In genomic region chr11:64851831-64852337, GRCh38 we compare ENCODE assay signal across 11 cellular contexts. TPM values are rescaled to one million over a fixed set of nuclear protein-coding genes. Genes with fewer than 3 reads are reported as not detected.
A peak's percentile ranks its signal among the peaks of the same experiment; 100 is the strongest.
DNase-seq lines count a peak whose midpoint lies in the region; ATAC-seq and TF ChIP-seq lines count a peak whose summit lies in the region.
"Had no signal": no experiment of that assay in that cellular context is flagged by ENCODE, and none has a peak within 500 bp of the region (broad histone marks: within the 10 kb centered on the region; RNA-seq: fewer than 3 reads in every experiment).

No MANE protein-coding gene starts in this region.

- CTCF ChIA-PET in activated naive CD4-positive, alpha-beta T cell treated with anti-CD3 and anti-CD28 coated beads, Interleukin-2, amount 10 ng/mL, durations not matched to agents 7 days and 5 days (lab: Charles Lee) = interaction anchor here (1.9 to 16.4 kb wide), 4 partner anchors 11 to 35 kb away, joined by 4 to 592 read pairs (median 76); partner anchors contain the start of gene EHD1

- H3K4me1 ChIP-seq in KMS-11 (ENCODE audit: low read depth, poor library complexity, severe bottlenecking) = peaks cover 94% of the 10 kb centered on the region
- no peaks in the 10 kb centered on the region for H3K4me1 ChIP-seq in endodermal cell (ENCODE audit: control insufficient read depth, insufficient read depth, low read length)
- peaks cover 57% of the 10 kb centered on the region for H3K4me1 ChIP-seq in thymus (ENCODE audit: control insufficient read depth, insufficient read depth, low read length)

- H3K36me3 Mint-ChIP-seq in activated naive CD4-positive, alpha-beta T cell treated with anti-CD3 and anti-CD28 coated beads, Interleukin-2, amount 10 ng/mL, durations not matched to agents 7 days and 5 days = peaks cover 47% of the 10 kb centered on the region
- H3K36me3 Mint-ChIP-seq in endodermal cell (ENCODE audit: low read depth) = peaks cover 11% of the 10 kb centered on the region

- 91 to 96% methylated on average over 6 to 8 of the region's 8 CpGs for WGBS in endodermal cell (ENCODE audit: insufficient coverage in 1 of 2, insufficient read length in 1 of 2), 2 experiments
- 72% methylated on average over 8 of the region's 8 CpGs for WGBS in thymus

- no peak for ATAC-seq in HG03280 (IDR thresholded peaks at IDR 0.05; ENCODE audit: unreplicated experiment)
- no peak for ATAC-seq in HG03159 (IDR thresholded peaks at IDR 0.05; ENCODE audit: unreplicated experiment)

- TF ChIP-seq CTCF in KMS-11 (conservative IDR thresholded peaks at IDR 0.05; ENCODE audit: low read depth, low read length) = no peak
- TF ChIP-seq CTCF in endodermal cell (conservative IDR thresholded peaks at IDR 0.05) = no peak

- peak overlapping the region; percentile 74 for H3K27ac ChIP-seq in KMS-11
- H3K27ac ChIP-seq in endodermal cell (ENCODE audit: low read depth, low read length) = no peak overlapping the region
- H3K27ac ChIP-seq in thymus (ENCODE audit: low read depth) = peak overlapping the region; percentile 82

- H3K9me3 ChIP-seq in endodermal cell (ENCODE audit: control insufficient read depth, low read length) = no peaks in the 10 kb centered on the region
- H3K9me3 ChIP-seq in thymus (ENCODE audit: control insufficient read depth) = no peaks in the 10 kb centered on the region

- peaks cover 97% of the 10 kb centered on the region for H3K4me1 Mint-ChIP-seq in activated naive CD4-positive, alpha-beta T cell treated with anti-CD3 and anti-CD28 coated beads, Interleukin-2, amount 10 ng/mL, durations not matched to agents 7 days and 5 days
- peaks cover 16% of the 10 kb centered on the region for H3K4me1 Mint-ChIP-seq in endodermal cell

- no peak for DNase-seq in activated naive CD4-positive, alpha-beta T cell treated with anti-CD3 and anti-CD28 coated beads, Interleukin-2, amount 10 ng/mL, durations not matched to agents 7 days and 5 days
- DNase-seq in activated naive CD4-positive, alpha-beta T cell (lab: John Stamatoyannopoulos, UW) = no peak
- DNase-seq in endodermal cell = no peak
- DNase-seq in UCSD-AML1 (lab: John Stamatoyannopoulos, UW; ENCODE audit: unreplicated experiment) = no peak
- DNase-seq: MV-4-11 had no signal

- H3K9ac ChIP-seq in KMS-11 = peak overlapping the region; percentile 41; the same call in 1 of the 2 replicates
- H3K9ac ChIP-seq in endodermal cell (ENCODE audit: extremely low read depth, low read length, poor library complexity, severe bottlenecking) = no peak overlapping the region

- H3K36me3 ChIP-seq in KMS-11 (ENCODE audit: insufficient read depth) (no peaks in the 10 kb centered on the region), endodermal cell (ENCODE audit: control insufficient read depth, insufficient read depth, low read length) (peaks cover 12% of the 10 kb centered on the region), thymus (ENCODE audit: control insufficient read depth, insufficient read depth) (peaks cover 31% of the 10 kb centered on the region)

- no peak overlapping the region for H2AFZ ChIP-seq in KMS-11 (ENCODE audit: low read depth)

- H3K4me3 ChIP-seq in KMS-11 (IDR thresholded peaks at IDR 0.05; ENCODE audit: insufficient read depth, low read depth, low read length) (no peak overlapping the region), endodermal cell (ENCODE audit: low read length) (no peak overlapping the region), thymus (ENCODE audit: low read length) (no peak overlapping the region)

- no peaks in the 10 kb centered on the region for H3K9me3 Mint-ChIP-seq in activated naive CD4-positive, alpha-beta T cell treated with anti-CD3 and anti-CD28 coated beads, Interleukin-2, amount 10 ng/mL, durations not matched to agents 7 days and 5 days
- H3K9me3 Mint-ChIP-seq in endodermal cell = no peaks in the 10 kb centered on the region
- H3K9me3 Mint-ChIP-seq: H9, nephron had no signal

- H3K4me3 Mint-ChIP-seq in activated naive CD4-positive, alpha-beta T cell treated with anti-CD3 and anti-CD28 coated beads, Interleukin-2, amount 10 ng/mL, durations not matched to agents 7 days and 5 days = no peak overlapping the region
- H3K4me3 Mint-ChIP-seq in endodermal cell = no peak overlapping the region
- H3K4me3 Mint-ChIP-seq: H9, nephron had no signal

- no peaks in the 10 kb centered on the region for H3K27me3 ChIP-seq in KMS-11 (ENCODE audit: insufficient read depth, low read depth)
- H3K27me3 ChIP-seq in endodermal cell (ENCODE audit: control insufficient read depth, insufficient read depth, low read length, poor library complexity, severe bottlenecking) = no peaks in the 10 kb centered on the region
- no peaks in the 10 kb centered on the region for H3K27me3 ChIP-seq in thymus (ENCODE audit: control insufficient read depth, insufficient read depth)

- H3K79me2 ChIP-seq in KMS-11 (ENCODE audit: insufficient read depth, low read depth) = no peaks in the 10 kb centered on the region

- H3K27me3 Mint-ChIP-seq in activated naive CD4-positive, alpha-beta T cell treated with anti-CD3 and anti-CD28 coated beads, Interleukin-2, amount 10 ng/mL, durations not matched to agents 7 days and 5 days = no peaks in the 10 kb centered on the region
- H3K27me3 Mint-ChIP-seq in endodermal cell (ENCODE audit: insufficient read depth) = no peaks in the 10 kb centered on the region

- H4K20me1 ChIP-seq in KMS-11 (ENCODE audit: insufficient read depth) = no peaks in the 10 kb centered on the region

- peak overlapping the region; percentile 80 for H3K4me2 ChIP-seq in KMS-11

- peak overlapping the region; percentile 88 for H3K27ac Mint-ChIP-seq in activated naive CD4-positive, alpha-beta T cell treated with anti-CD3 and anti-CD28 coated beads, Interleukin-2, amount 10 ng/mL, durations not matched to agents 7 days and 5 days
- H3K27ac Mint-ChIP-seq in endodermal cell = peak overlapping the region; percentile 19

RNA-seq across cellular contexts. Expression of gene CDC42BPG, which starts 7.4 kb away (rescaled TPM):
- 10 to 100 TPM; 11.1 to 12.6 TPM for total RNA-seq in endodermal cell
- 2.0 TPM for polyA plus RNA-seq in endodermal cell (2013, experiment 1 of 2)
- polyA plus RNA-seq in endodermal cell (2013, experiment 2 of 2) = 1.7 TPM
- polyA plus RNA-seq in thymus = 7.4 TPM

RNA-seq across cellular contexts. Expression of gene EHD1, which starts 26.5 kb away (rescaled TPM):
- total RNA-seq in endodermal cell = 10 to 100 TPM; 39.7 to 43.8 TPM
- polyA plus RNA-seq in endodermal cell (2013, experiment 1 of 2) = 33.1 TPM
- polyA plus RNA-seq in endodermal cell (2013, experiment 2 of 2) = 32.7 TPM
- polyA plus RNA-seq in thymus = 32.3 TPM

RNA-seq across cellular contexts. Expression of gene MEN1, which starts 41.5 kb away (rescaled TPM):
- total RNA-seq in endodermal cell = 10 to 100 TPM; 44.5 to 48.7 TPM
- polyA plus RNA-seq in endodermal cell (2013, experiment 1 of 2) = 48.7 TPM
- polyA plus RNA-seq in endodermal cell (2013, experiment 2 of 2) = 44.3 TPM
- 33.4 TPM for polyA plus RNA-seq in thymus

RNA-seq across cellular contexts. Expression of gene MAP4K2, which starts 48.9 kb away (rescaled TPM):
- total RNA-seq in endodermal cell = 10 to 100 TPM; 24.7 to 32.4 TPM
- 20.7 TPM for polyA plus RNA-seq in endodermal cell (2013, experiment 1 of 2)
- polyA plus RNA-seq in endodermal cell (2013, experiment 2 of 2) = 18.3 TPM
- 37.6 TPM for polyA plus RNA-seq in thymus
